In the genomic region with DNA sequence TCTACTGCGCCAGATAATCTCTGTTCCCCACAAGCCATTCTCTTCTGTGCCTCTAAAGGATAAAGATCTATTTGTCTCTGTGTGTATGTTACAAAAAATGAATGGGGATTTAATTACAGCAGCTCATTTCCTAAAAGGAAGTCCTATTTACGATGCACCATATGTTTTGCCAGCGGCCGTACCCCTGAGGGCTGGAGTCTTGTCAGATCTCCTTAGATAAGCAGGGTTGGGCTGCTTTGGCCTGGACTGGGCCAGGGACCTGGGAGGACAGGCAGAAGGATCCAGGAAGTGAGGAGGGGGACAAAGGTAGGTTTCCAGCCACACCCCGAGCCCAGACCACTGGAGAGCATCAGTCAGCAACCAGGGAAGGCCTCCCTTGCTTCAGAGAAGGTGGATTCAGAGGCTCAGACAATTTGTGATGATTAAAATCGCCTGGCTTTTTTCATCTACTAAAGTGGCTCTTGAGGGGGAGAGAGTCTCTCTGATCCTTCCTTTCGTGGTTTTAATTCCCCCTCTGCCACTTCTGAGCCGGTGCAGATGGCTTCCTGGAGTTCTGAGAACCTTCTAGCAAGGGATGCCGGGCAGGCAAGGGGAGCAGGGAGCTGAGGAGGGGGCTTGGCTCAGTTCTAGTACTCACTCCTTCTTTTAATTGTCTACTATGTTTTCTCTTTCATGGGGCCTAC, we compare ENCODE assay signal across 20 cellular contexts. TPM values are rescaled to one million over a fixed set of nuclear protein-coding genes. Genes with fewer than 3 reads are reported as not detected.
A peak's percentile ranks its signal among the peaks of the same experiment; 100 is the strongest.
DNase-seq lines count a peak whose midpoint lies in the region; ATAC-seq, FAIRE-seq and TF ChIP-seq lines count a peak whose summit lies in the region.
"Had no signal": no experiment of that assay in that cellular context is flagged by ENCODE, and none has a peak within 500 bp of the region (broad histone marks: within the 10 kb centered on the region; RNA-seq: fewer than 3 reads in every experiment).

No MANE protein-coding gene starts in this region.

- no peak overlapping the region for H3K27ac ChIP-seq in heart right ventricle
- no peak overlapping the region for H3K27ac ChIP-seq in upper lobe of left lung
- no peak overlapping the region for H3K27ac ChIP-seq in pancreas
- H3K27ac ChIP-seq: breast epithelium, C4-2B had no signal

- H3K9me3 ChIP-seq in heart right ventricle (no peaks in the 10 kb centered on the region), upper lobe of left lung (no peaks in the 10 kb centered on the region), pancreas (no peaks in the 10 kb centered on the region)
- H3K9me3 ChIP-seq: breast epithelium had no signal

- H3K27me3 Mint-ChIP-seq in glutamatergic neuron (ENCODE audit: unreplicated experiment): no peaks in the 10 kb centered on the region
- no peaks in the 10 kb centered on the region for H3K27me3 Mint-ChIP-seq in activated CD4-positive, alpha-beta T cell treated with anti-CD3 and anti-CD28 coated beads, Interleukin-2, amount 10 ng/mL, durations not matched to agents 7 days and 5 days
- H3K27me3 Mint-ChIP-seq: activated CD4-positive, alpha-beta T cell treated with anti-CD3 and anti-CD28 coated beads, Interleukin-2, amount 10 ng/mL, durations not matched to agents 24 days and 14 days had no signal

- DNase-seq in cardiac septum (ENCODE audit: low spot score) (peak; percentile 55), heart right ventricle (no peak), NCI-H524 (lab: John Stamatoyannopoulos, UW) (peak; percentile 77 to 94), glutamatergic neuron (no peak), upper lobe of left lung (no peak), pancreas (no peak)
- DNase-seq in activated CD4-positive, alpha-beta T cell treated with anti-CD3 and anti-CD28 coated beads, Interleukin-2, amount 10 ng/mL, durations not matched to agents 7 days and 5 days: no peak
- DNase-seq: activated CD4-positive, alpha-beta T cell treated with anti-CD3 and anti-CD28 coated beads, Interleukin-2, amount 10 ng/mL, durations not matched to agents 24 days and 14 days; activated effector memory CD4-positive, alpha-beta T cell treated with Interleukin-2 at 50 U/mL for 16 hours; GOT3; NCI-H1105; stimulated activated CD4-positive, alpha-beta T cell treated with anti-CD3 and anti-CD28 coated beads, Interleukin-4, amount 100 ng/mL, for 4 hours had no signal

- no peak for TF ChIP-seq POLR2A in upper lobe of left lung (IDR thresholded peaks at IDR 0.05)

- CTCF ChIA-PET in activated CD4-positive, alpha-beta T cell treated with anti-CD3 and anti-CD28 coated beads, Interleukin-2, amount 10 ng/mL, durations not matched to agents 7 days and 5 days (lab: Charles Lee): no interaction called here

- no peak for TF ChIP-seq CTCF in heart right ventricle (IDR thresholded peaks at IDR 0.05)
- TF ChIP-seq CTCF in glutamatergic neuron (IDR thresholded peaks at IDR 0.05; ENCODE audit: partially characterized antibody, unreplicated experiment): no peak
- no peak for TF ChIP-seq CTCF in upper lobe of left lung (IDR thresholded peaks at IDR 0.05)
- no peak for TF ChIP-seq CTCF in pancreas (IDR thresholded peaks at IDR 0.05)

- intact Hi-C loops in cardiac septum (cut with DNase I) (no loop called here), heart right ventricle (cut with DNase I) (no loop called here), pancreas (cut with DNase I) (no loop called here)

- peaks cover 24% of the 10 kb centered on the region for H3K4me1 Mint-ChIP-seq in glutamatergic neuron (ENCODE audit: low read depth, unreplicated experiment)
- H3K4me1 Mint-ChIP-seq in activated CD4-positive, alpha-beta T cell treated with anti-CD3 and anti-CD28 coated beads, Interleukin-2, amount 10 ng/mL, durations not matched to agents 7 days and 5 days: no peaks in the 10 kb centered on the region
- H3K4me1 Mint-ChIP-seq: activated CD4-positive, alpha-beta T cell treated with anti-CD3 and anti-CD28 coated beads, Interleukin-2, amount 10 ng/mL, durations not matched to agents 24 days and 14 days had no signal

- no peak overlapping the region for H3K4me3 ChIP-seq in heart right ventricle
- no peak overlapping the region for H3K4me3 ChIP-seq in upper lobe of left lung
- H3K4me3 ChIP-seq in pancreas: no peak overlapping the region
- H3K4me3 ChIP-seq: breast epithelium, lung had no signal

- peaks cover 4% of the 10 kb centered on the region for H3K9me3 Mint-ChIP-seq in glutamatergic neuron (ENCODE audit: unreplicated experiment)
- no peaks in the 10 kb centered on the region for H3K9me3 Mint-ChIP-seq in activated CD4-positive, alpha-beta T cell treated with anti-CD3 and anti-CD28 coated beads, Interleukin-2, amount 10 ng/mL, durations not matched to agents 7 days and 5 days
- H3K9me3 Mint-ChIP-seq: activated CD4-positive, alpha-beta T cell treated with anti-CD3 and anti-CD28 coated beads, Interleukin-2, amount 10 ng/mL, durations not matched to agents 24 days and 14 days had no signal

- WGBS in heart right ventricle, 2 donors: 61 to 71% methylated on average over 9 of the region's 9 CpGs
- 35 to 36% methylated on average over 8 to 9 of the region's 9 CpGs for WGBS in upper lobe of left lung, 2 donors
- 64 to 68% methylated on average over 9 of the region's 9 CpGs for WGBS in pancreas, 2 donors

- no peaks in the 10 kb centered on the region for H3K36me3 Mint-ChIP-seq in glutamatergic neuron (ENCODE audit: unreplicated experiment)
- no peaks in the 10 kb centered on the region for H3K36me3 Mint-ChIP-seq in activated CD4-positive, alpha-beta T cell treated with anti-CD3 and anti-CD28 coated beads, Interleukin-2, amount 10 ng/mL, durations not matched to agents 7 days and 5 days (ENCODE audit: low read depth)

- no peaks in the 10 kb centered on the region for H3K4me1 ChIP-seq in heart right ventricle
- H3K4me1 ChIP-seq in upper lobe of left lung: peaks cover 0 to 11% (median 2%) of the 10 kb centered on the region in 4 donors
- no peaks in the 10 kb centered on the region for H3K4me1 ChIP-seq in pancreas
- H3K4me1 ChIP-seq: breast epithelium had no signal

- TF ChIP-seq EP300 in upper lobe of left lung (IDR thresholded peaks at IDR 0.05): no peak

- peak overlapping the region; percentile 36 for H3K27ac Mint-ChIP-seq in glutamatergic neuron (ENCODE audit: unreplicated experiment)
- H3K27ac Mint-ChIP-seq in activated CD4-positive, alpha-beta T cell treated with anti-CD3 and anti-CD28 coated beads, Interleukin-2, amount 10 ng/mL, durations not matched to agents 7 days and 5 days: no peak overlapping the region
- H3K27ac Mint-ChIP-seq: activated CD4-positive, alpha-beta T cell treated with anti-CD3 and anti-CD28 coated beads, Interleukin-2, amount 10 ng/mL, durations not matched to agents 24 days and 14 days had no signal

- ATAC-seq in heart right ventricle (no peak), upper lobe of left lung (ENCODE audit: low FRiP score in 2 of 2) (no peak), GM18517 (IDR thresholded peaks at IDR 0.05; ENCODE audit: unreplicated experiment) (no peak), pancreas (no peak)

- no peak for FAIRE-seq in pancreas (lab: Jason Lieb, UNC)
- FAIRE-seq: A204.1, GM18507 had no signal

- peaks cover 0 to 10% (median 0%) of the 10 kb centered on the region in 7 donors for H3K27me3 ChIP-seq in heart right ventricle
- H3K27me3 ChIP-seq in upper lobe of left lung: no peaks in the 10 kb centered on the region
- H3K27me3 ChIP-seq in pancreas: peaks cover 0 to 4% (median 0%) of the 10 kb centered on the region in 4 donors
- H3K27me3 ChIP-seq: breast epithelium had no signal

- POLR2A ChIA-PET in activated CD4-positive, alpha-beta T cell treated with anti-CD3 and anti-CD28 coated beads, Interleukin-2, amount 10 ng/mL, durations not matched to agents 7 days and 5 days (lab: Charles Lee): no interaction called here

- no peaks in the 10 kb centered on the region for H3K36me3 ChIP-seq in heart right ventricle
- no peaks in the 10 kb centered on the region for H3K36me3 ChIP-seq in upper lobe of left lung
- no peaks in the 10 kb centered on the region for H3K36me3 ChIP-seq in pancreas
- H3K36me3 ChIP-seq: breast epithelium had no signal

- H3K4me3 Mint-ChIP-seq in glutamatergic neuron (ENCODE audit: unreplicated experiment): no peak overlapping the region
- H3K4me3 Mint-ChIP-seq in activated CD4-positive, alpha-beta T cell treated with anti-CD3 and anti-CD28 coated beads, Interleukin-2, amount 10 ng/mL, durations not matched to agents 7 days and 5 days: no peak overlapping the region
- H3K4me3 Mint-ChIP-seq: activated CD4-positive, alpha-beta T cell treated with anti-CD3 and anti-CD28 coated beads, Interleukin-2, amount 10 ng/mL, durations not matched to agents 24 days and 14 days had no signal

RNA-seq across cellular contexts. Expression of a gene that starts 42.1 kb away (rescaled TPM):
- total RNA-seq in cardiac septum (0.43 TPM), heart right ventricle (1 to 10 TPM in 2 of 10 donors, under 1 TPM in 8; 0.14 to 1.4 (median 0.61) TPM), glutamatergic neuron (ENCODE audit: unreplicated experiment) (43.8 TPM), upper lobe of left lung (under 1 TPM in 3 of 6 donors, not detected in 3; 0.20 to 0.67 (median 0.52) TPM), pancreas (under 1 TPM; 0.09 to 0.37 (median 0.17) TPM)
- polyA plus RNA-seq in heart right ventricle (under 1 TPM; 0.35 to 0.37 TPM), pancreas (under 1 TPM; 0.11 to 0.75 TPM)
- total RNA-seq in activated CD4-positive, alpha-beta T cell treated with anti-CD3 and anti-CD28 coated beads, Interleukin-2, amount 10 ng/mL, durations not matched to agents 7 days and 5 days: not detected
- total RNA-seq: activated CD4-positive, alpha-beta T cell treated with anti-CD3 and anti-CD28 coated beads, Interleukin-2, amount 10 ng/mL, durations not matched to agents 24 days and 14 days; LHCN-M2; RPMI7951 had no signal

Comparison
In these comparisons a context has a peak if more than half of its experiments do, and no peak if none do; other contexts are left out.
1. DNase-seq: peak in cardiac septum (single experiment) and NCI-H524 (2 of 2); none in heart right ventricle (0 of 2), glutamatergic neuron (single experiment), upper lobe of left lung (0 of 2), activated CD4-positive, alpha-beta T cell treated with anti-CD3 and anti-CD28 coated beads, Interleukin-2, amount 10 ng/mL, durations not matched to agents 7 days and 5 days (single experiment) and pancreas (0 of 6).
2. RNA of a gene that starts 42.1 kb away (total RNA-seq): 43.8 TPM in glutamatergic neuron (single experiment); 0.14 to 1.4 TPM in heart right ventricle, 0.43 TPM in cardiac septum (single experiment), 0.20 to 0.67 TPM in upper lobe of left lung, 0.09 to 0.37 TPM in pancreas and not detected in activated CD4-positive, alpha-beta T cell treated with anti-CD3 and anti-CD28 coated beads, Interleukin-2, amount 10 ng/mL, durations not matched to agents 7 days and 5 days; every median in the first group is over 10 times any median in the second.